ENCODE assay signal across 8 cellular contexts in genomic region chr17:82647593-82648164, GRCh38. TPM values are rescaled to one million over a fixed set of nuclear protein-coding genes. Genes with fewer than 3 reads are reported as not detected.
DNase-seq lines count a peak whose midpoint lies in the region; ATAC-seq and TF ChIP-seq lines count a peak whose summit lies in the region.

No MANE protein-coding gene starts in this region.

- intact Hi-C loops in uterus (cut with DNase I; ENCODE audit: low total_unique reads) = no loop called here

- WGBS in trophoblast cell (ENCODE audit: extremely low coverage, insufficient coverage, insufficient read length) = no CpG with 5 or more reads among the region's 54 CpGs

- H2AFZ ChIP-seq in trophoblast cell (ENCODE audit: insufficient read depth, low read length, poor library complexity) = peak overlapping the region; percentile 44

- peak overlapping the region; percentile 93 for H3K14ac ChIP-seq in trophoblast cell (ENCODE audit: low read length)

- peak; percentile 28 for ATAC-seq in GM21825 (IDR thresholded peaks at IDR 0.05; ENCODE audit: unreplicated experiment)
- ATAC-seq in activated T-cell treated with anti-CD3 and anti-CD28 coated beads, Interleukin-2, amount 50 U/mL, for 72 hours (replicated peaks in 1 of 2) = peak; percentile 26 to 38

- no peaks in the 10 kb centered on the region for H3K27me3 ChIP-seq in MG63
- H3K27me3 ChIP-seq in trophoblast cell (ENCODE audit: insufficient read depth, low read length) = no peaks in the 10 kb centered on the region
- no peaks in the 10 kb centered on the region for H3K27me3 ChIP-seq in uterus

- H3K79me2 ChIP-seq in trophoblast cell (ENCODE audit: control insufficient read depth, insufficient read depth, low read length, poor library complexity) = peaks cover 14% of the 10 kb centered on the region

- H3K4me3 ChIP-seq in MG63 (peak overlapping the region; percentile 100), fibroblast of villous mesenchyme (ENCODE audit: low read depth, low read length) (peak overlapping the region; percentile 90), trophoblast cell (ENCODE audit: low read depth, low read length) (peak overlapping the region; percentile 99), uterus (peak overlapping the region; percentile 76 to 92)

- H4K12ac ChIP-seq in trophoblast cell (ENCODE audit: low read depth, low read length) = peak overlapping the region; percentile 95

- peaks cover 31% of the 10 kb centered on the region for H3K4me1 Mint-ChIP-seq in activated T-cell treated with anti-CD3 and anti-CD28 coated beads, Interleukin-2, amount 50 U/mL, for 72 hours (ENCODE audit: low read depth)

- H2BK120ac ChIP-seq in trophoblast cell (ENCODE audit: insufficient read depth, low read length, poor library complexity) = peak overlapping the region; percentile 81

- DNase-seq in Daoy (ENCODE audit: low read depth) (peak; percentile 41), MG63 (peak; percentile 55), fibroblast of villous mesenchyme (ENCODE audit: low read depth) (peak; percentile 26), trophoblast cell (peak; percentile 8 to 54), uterus (peak; percentile 36 to 57), SIG-M5 treated with dmso at 0.1 percent for 504 hours (lab: John Stamatoyannopoulos, UW; ENCODE audit: unreplicated experiment) (no peak)
- peak; percentile 56 to 59 for DNase-seq in activated T-cell treated with anti-CD3 and anti-CD28 coated beads, Interleukin-2, amount 50 U/mL, for 72 hours

- H3K4me3 Mint-ChIP-seq in activated T-cell treated with anti-CD3 and anti-CD28 coated beads, Interleukin-2, amount 50 U/mL, for 72 hours = peak overlapping the region; percentile 90 to 93

- H2BK5ac ChIP-seq in trophoblast cell (ENCODE audit: low read depth, low read length, poor library complexity) = peak overlapping the region; percentile 37

- peak overlapping the region; percentile 85 for H3K27ac Mint-ChIP-seq in activated T-cell treated with anti-CD3 and anti-CD28 coated beads, Interleukin-2, amount 50 U/mL, for 72 hours

- no peak overlapping the region for H2BK12ac ChIP-seq in trophoblast cell (ENCODE audit: low read length)

- H3K36me3 Mint-ChIP-seq in activated T-cell treated with anti-CD3 and anti-CD28 coated beads, Interleukin-2, amount 50 U/mL, for 72 hours (ENCODE audit: insufficient read depth in 2 of 2) = peaks cover 3 to 11% of the 10 kb centered on the region in 2 donors

- H3K79me1 ChIP-seq in trophoblast cell (ENCODE audit: low read length) = peaks cover 5% of the 10 kb centered on the region

- H3K4me2 ChIP-seq in trophoblast cell (ENCODE audit: low read length) = peak overlapping the region; percentile 93

- TF ChIP-seq POLR2A in uterus (IDR thresholded peaks at IDR 0.05) = no peak

- H4K8ac ChIP-seq in trophoblast cell (ENCODE audit: low read depth, low read length) = peak overlapping the region; percentile 90

- TF ChIP-seq CTCF in fibroblast of villous mesenchyme (IDR thresholded peaks at IDR 0.05; ENCODE audit: insufficient read depth, low read depth, low read length) (no peak), uterus (IDR thresholded peaks at IDR 0.05) (no peak)

- H3K9me3 ChIP-seq in MG63 = no peaks in the 10 kb centered on the region
- no peaks in the 10 kb centered on the region for H3K9me3 ChIP-seq in trophoblast cell (ENCODE audit: insufficient read depth, low read depth, low read length)
- no peaks in the 10 kb centered on the region for H3K9me3 ChIP-seq in uterus

- no peaks in the 10 kb centered on the region for H3K27me3 Mint-ChIP-seq in activated T-cell treated with anti-CD3 and anti-CD28 coated beads, Interleukin-2, amount 50 U/mL, for 72 hours (ENCODE audit: low read depth)

- peaks cover 28% of the 10 kb centered on the region for H3K36me3 ChIP-seq in MG63
- H3K36me3 ChIP-seq in trophoblast cell (ENCODE audit: control insufficient read depth in 1 of 2, insufficient read depth in 2 of 2, low read length in 2 of 2) = peaks cover 9 to 15% of the 10 kb centered on the region in 2 experiments
- H3K36me3 ChIP-seq in uterus = no peaks in the 10 kb centered on the region

- H3K27ac ChIP-seq in trophoblast cell (ENCODE audit: low read depth, low read length) (peak overlapping the region; percentile 90), uterus (peak overlapping the region; percentile 94 to 98)

- no peaks in the 10 kb centered on the region for H3K9me3 Mint-ChIP-seq in activated T-cell treated with anti-CD3 and anti-CD28 coated beads, Interleukin-2, amount 50 U/mL, for 72 hours

- peaks cover 0 to 9% of the 10 kb centered on the region in 2 experiments for H3K4me1 ChIP-seq in trophoblast cell (ENCODE audit: control insufficient read depth in 1 of 2, insufficient read depth in 2 of 2, low read length in 2 of 2)
- peaks cover 0 to 6% of the 10 kb centered on the region in 2 donors for H3K4me1 ChIP-seq in uterus

- peak overlapping the region; percentile 76 for H3K18ac ChIP-seq in trophoblast cell (ENCODE audit: low read length)

- H4K91ac ChIP-seq in trophoblast cell (ENCODE audit: low read depth, low read length) = peak overlapping the region; percentile 83

- peak overlapping the region; percentile 93 for H3K4ac ChIP-seq in trophoblast cell (ENCODE audit: low read depth, low read length)

- peak overlapping the region; percentile 60 for H2AK5ac ChIP-seq in trophoblast cell (ENCODE audit: low read length)

- H3K9ac ChIP-seq in trophoblast cell (ENCODE audit: low read length) = peak overlapping the region; percentile 97

- H3K23ac ChIP-seq in trophoblast cell (ENCODE audit: low read length) = no peak overlapping the region

RNA-seq across cellular contexts. Expression of gene WDR45B, which starts 0.6 kb away (rescaled TPM):
- total RNA-seq in Daoy (2014; rRNA removed; shearing (Covaris generic)) = 93.1 and 109 TPM in 2 replicates
- total RNA-seq in MG63 (2014; rRNA removed; shearing (Covaris generic); ENCODE audit: low replicate concordance) = 110 and 119 TPM in 2 replicates
- 10 to 100 TPM; 51.1 to 52.3 TPM for total RNA-seq in activated T-cell treated with anti-CD3 and anti-CD28 coated beads, Interleukin-2, amount 50 U/mL, for 72 hours
- total RNA-seq in fibroblast of villous mesenchyme (62.5 and 70.8 TPM in 2 replicates), uterus (100 to 1,000 TPM in 1 of 4 donors, 10 to 100 TPM in 3; 56.5 to 111 (median 85.4) TPM)
- 69.9 and 72.0 TPM in 2 replicates for polyA plus RNA-seq in trophoblast cell (2013)

RNA-seq across cellular contexts. Expression of gene RAB40B, which starts 50.8 kb away (rescaled TPM):
- 1.5 and 3.2 TPM in 2 replicates for total RNA-seq in Daoy (2014; rRNA removed; shearing (Covaris generic))
- 11.1 and 11.6 TPM in 2 replicates for total RNA-seq in MG63 (2014; rRNA removed; shearing (Covaris generic); ENCODE audit: low replicate concordance)
- 1 to 10 TPM; 2.5 to 3.1 TPM for total RNA-seq in activated T-cell treated with anti-CD3 and anti-CD28 coated beads, Interleukin-2, amount 50 U/mL, for 72 hours
- 3.9 and 7.3 TPM in 2 replicates for total RNA-seq in fibroblast of villous mesenchyme
- polyA plus RNA-seq in trophoblast cell (2013) = 3.4 and 3.7 TPM in 2 replicates
- 10 to 100 TPM in 2 of 4 donors, 1 to 10 TPM in 2; 4.1 to 18.5 (median 11.3) TPM for total RNA-seq in uterus
